Comparison of ENCODE assay signal across 1 cellular context in the genomic region with DNA sequence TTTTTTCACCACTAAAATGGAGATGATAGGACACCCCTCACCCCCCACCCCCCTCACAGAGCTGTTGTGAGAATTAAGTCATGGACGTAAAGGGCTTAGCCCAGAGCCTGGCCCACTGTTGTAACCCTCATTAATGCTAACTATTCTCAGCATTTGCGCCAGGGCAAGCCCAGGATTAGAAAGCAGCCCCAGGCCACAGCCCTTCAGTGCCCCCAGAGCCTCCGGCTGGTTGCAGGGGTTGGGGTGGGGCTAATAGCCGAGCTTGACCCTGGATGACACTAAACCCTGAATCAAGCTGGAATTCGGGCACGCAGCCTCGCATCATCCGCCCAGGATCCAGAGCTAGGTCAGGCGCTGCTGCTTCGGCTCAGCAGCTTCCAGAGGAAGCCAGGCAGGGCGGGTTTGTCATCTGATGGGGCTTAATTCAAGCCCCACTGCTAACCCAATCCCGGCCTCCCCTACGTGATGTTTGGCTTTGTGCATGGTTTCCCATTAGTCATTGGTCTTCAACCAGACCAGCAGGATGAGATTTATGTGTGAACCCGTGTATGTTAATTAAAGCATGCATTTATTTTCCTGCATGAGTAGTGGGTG.
TF ChIP-seq lines count a peak whose summit lies in the region.

No MANE protein-coding gene starts in this region.

TF ChIP-seq in HCT116, 20 proteins besides CTCF, POLR2A, EP300 and RAD21 (continued from another document):
- TF ChIP-seq, protein P1, sequence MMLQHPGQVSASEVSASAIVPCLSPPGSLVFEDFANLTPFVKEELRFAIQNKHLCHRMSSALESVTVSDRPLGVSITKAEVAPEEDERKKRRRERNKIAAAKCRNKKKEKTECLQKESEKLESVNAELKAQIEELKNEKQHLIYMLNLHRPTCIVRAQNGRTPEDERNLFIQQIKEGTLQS (IDR thresholded peaks at IDR 0.05): no peak
- TF ChIP-seq EZH2phosphoT487 (IDR thresholded peaks at IDR 0.05; ENCODE audit: borderline replicate concordance) (no peak), SRF (IDR thresholded peaks at IDR 0.05; ENCODE audit: low read depth) (no peak), SIN3A (IDR thresholded peaks at IDR 0.05; ENCODE audit: low read depth) (no peak), YY1 (IDR thresholded peaks at IDR 0.05; ENCODE audit: extremely low read depth, insufficient replicate concordance, low read depth, low read length) (no peak), CEBPB (IDR thresholded peaks at IDR 0.05; ENCODE audit: low read depth) (no peak), ELF1 (IDR thresholded peaks at IDR 0.05; ENCODE audit: borderline replicate concordance, low read depth) (no peak), JUND (IDR thresholded peaks at IDR 0.05) (no peak), SP1 (IDR thresholded peaks at IDR 0.05; ENCODE audit: low read depth) (no peak), ZNF274 (IDR thresholded peaks at IDR 0.05; ENCODE audit: low read depth, low read length) (no peak), EGR1 (IDR thresholded peaks at IDR 0.05; ENCODE audit: low read depth) (no peak), TCF7L2 (IDR thresholded peaks at IDR 0.05; ENCODE audit: borderline replicate concordance, extremely low read depth, insufficient read depth, insufficient read length) (no peak), CBX3 (IDR thresholded peaks at IDR 0.05; ENCODE audit: low read depth) (no peak)
- TF ChIP-seq, protein P2, sequence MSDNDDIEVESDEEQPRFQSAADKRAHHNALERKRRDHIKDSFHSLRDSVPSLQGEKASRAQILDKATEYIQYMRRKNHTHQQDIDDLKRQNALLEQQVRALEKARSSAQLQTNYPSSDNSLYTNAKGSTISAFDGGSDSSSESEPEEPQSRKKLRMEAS (IDR thresholded peaks at IDR 0.05): no peak
- TF ChIP-seq, protein P3, sequence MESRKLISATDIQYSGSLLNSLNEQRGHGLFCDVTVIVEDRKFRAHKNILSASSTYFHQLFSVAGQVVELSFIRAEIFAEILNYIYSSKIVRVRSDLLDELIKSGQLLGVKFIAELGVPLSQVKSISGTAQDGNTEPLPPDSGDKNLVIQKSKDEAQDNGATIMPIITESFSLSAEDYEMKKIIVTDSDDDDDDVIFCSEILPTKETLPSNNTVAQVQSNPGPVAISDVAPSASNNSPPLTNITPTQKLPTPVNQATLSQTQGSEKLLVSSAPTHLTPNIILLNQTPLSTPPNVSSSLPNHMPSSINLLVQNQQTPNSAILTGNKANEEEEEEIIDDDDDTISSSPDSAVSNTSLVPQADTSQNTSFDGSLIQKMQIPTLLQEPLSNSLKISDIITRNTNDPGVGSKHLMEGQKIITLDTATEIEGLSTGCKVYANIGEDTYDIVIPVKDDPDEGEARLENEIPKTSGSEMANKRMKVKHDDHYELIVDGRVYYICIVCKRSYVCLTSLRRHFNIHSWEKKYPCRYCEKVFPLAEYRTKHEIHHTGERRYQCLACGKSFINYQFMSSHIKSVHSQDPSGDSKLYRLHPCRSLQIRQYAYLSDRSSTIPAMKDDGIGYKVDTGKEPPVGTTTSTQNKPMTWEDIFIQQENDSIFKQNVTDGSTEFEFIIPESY (IDR thresholded peaks at IDR 0.05; ENCODE audit: extremely low read depth, insufficient replicate concordance, low read length): no peak
